ENCODE assay signal across 16 cellular contexts in genomic region chr9:16221350-16221749, GRCh38.
DNase-seq lines count a peak whose midpoint lies in the region; ATAC-seq and TF ChIP-seq lines count a peak whose summit lies in the region.
"Had no signal": no experiment of that assay in that cellular context is flagged by ENCODE, and none has a peak within 500 bp of the region (broad histone marks: within the 10 kb centered on the region; RNA-seq: fewer than 3 reads in every experiment).

No MANE protein-coding gene starts in this region.

- TF ChIP-seq CTCF in MM.1S (IDR thresholded peaks at IDR 0.05; ENCODE audit: low read length) (no peak), left ventricle myocardium inferior (IDR thresholded peaks at IDR 0.05; ENCODE audit: borderline replicate concordance) (no peak), mammary epithelial cell (conservative IDR thresholded peaks at IDR 0.05 in 1 of 2, IDR thresholded peaks at IDR 0.05 in 1 of 2; ENCODE audit: extremely low read depth in 1 of 2, insufficient read depth in 1 of 2, low read depth in 1 of 2, low read length in 2 of 2) (no peak)

- no peak overlapping the region for H3K9ac ChIP-seq in MM.1S (ENCODE audit: low read length)
- H3K9ac ChIP-seq in mammary epithelial cell (ENCODE audit: insufficient read depth, low read length): no peak overlapping the region

- CTCF ChIA-PET in mammary epithelial cell (lab: Charles Lee; ENCODE audit: low non-redundant PET): no interaction called here

- H2AFZ ChIP-seq in ACC112 (ENCODE audit: low read length, unreplicated experiment): peak overlapping the region; percentile 26
- H2AFZ ChIP-seq in MM.1S (ENCODE audit: low read length): no peak overlapping the region
- no peak overlapping the region for H2AFZ ChIP-seq in mammary epithelial cell (ENCODE audit: low read depth, low read length)

- dilution Hi-C loops in mammary epithelial cell (cut with HindIII; ENCODE audit: low sequenced_read_pairs): no loop called here

- in situ Hi-C loops in mammary epithelial cell (cut with MboI; ENCODE audit: low sequenced_read_pairs in 2 of 2): no loop called here

- H3K27ac ChIP-seq in ACC112 (ENCODE audit: low read depth, low read length) (peak overlapping the region; percentile 24; the same call in 1 of the 2 replicates), MM.1S (ENCODE audit: low read length) (peak overlapping the region; percentile 13; the same call in 1 of the 2 replicates), left ventricle myocardium inferior (replicated peaks) (peak overlapping the region; percentile 20), mammary epithelial cell (ENCODE audit: insufficient read depth, low read depth, low read length) (no peak overlapping the region)
- H3K27ac ChIP-seq: adrenal gland, SJSA1, upper lobe of left lung had no signal

- WGBS in mammary epithelial cell (ENCODE audit: low coverage, missing lambda C conversion rate): 83% methylated on average over 5 of the region's 5 CpGs

- H3K9me2 ChIP-seq in MM.1S (replicated peaks; ENCODE audit: insufficient read depth, low read length): no peaks in the 10 kb centered on the region

- H3K4me1 ChIP-seq in ACC112 (ENCODE audit: control insufficient read depth, insufficient read depth, low read length, unreplicated experiment) (peaks cover 26% of the 10 kb centered on the region), MM.1S (ENCODE audit: low read length) (peaks cover 5% of the 10 kb centered on the region; the same call in 1 of the 2 replicates), left ventricle myocardium inferior (peaks cover 9% of the 10 kb centered on the region), mammary epithelial cell (ENCODE audit: insufficient read depth, low read length) (peaks cover 4% of the 10 kb centered on the region)
- H3K4me1 ChIP-seq: adrenal gland, upper lobe of left lung had no signal

- no peak for DNase-seq in MM.1S
- DNase-seq in left ventricle myocardium inferior: peak; percentile 46
- DNase-seq in mammary epithelial cell: no peak
- DNase-seq in activated naive CD4-positive, alpha-beta T cell treated with anti-CD3 and anti-CD28 coated beads, Interleukin-2, amount 50 U/mL, for 16 hours: no peak
- DNase-seq in inferior parietal cortex (ENCODE audit: extremely low spot score): no peak
- DNase-seq: activated CD4-positive, alpha-beta T cell treated with anti-CD3 and anti-CD28 coated beads, Interleukin-2, amount 50 U/mL, for 48 hours; activated T-cell treated with anti-CD3 and anti-CD28 coated beads, Interleukin-2, amount 50 U/mL, for 48 hours; mesendoderm; NCI-H2171; stimulated activated CD4-positive, alpha-beta T cell treated with anti-CD3 and anti-CD28 coated beads, Interleukin-4, amount 100 ng/mL, for 24 hours; upper lobe of left lung had no signal

- H3K4me2 ChIP-seq in MM.1S (ENCODE audit: low read depth, low read length): peak overlapping the region; percentile 34
- H3K4me2 ChIP-seq in mammary epithelial cell (ENCODE audit: insufficient read depth, low read depth, low read length): no peak overlapping the region

- peaks cover 7% of the 10 kb centered on the region; the same call in 1 of the 2 replicates for H3F3A ChIP-seq in MM.1S (ENCODE audit: insufficient read depth, low read length)

- H3K27me3 ChIP-seq in ACC112 (ENCODE audit: insufficient read depth, low read length) (no peaks in the 10 kb centered on the region), MM.1S (replicated peaks; ENCODE audit: insufficient read depth, low read length) (no peaks in the 10 kb centered on the region), left ventricle myocardium inferior (ENCODE audit: low read depth) (peaks cover 18% of the 10 kb centered on the region), mammary epithelial cell (ENCODE audit: insufficient read depth, low read length) (no peaks in the 10 kb centered on the region)
- H3K27me3 ChIP-seq: adrenal gland, SJSA1, upper lobe of left lung had no signal

- BruUV-seq in mammary epithelial cell (replicated peaks; lab: Mats Ljungman, UMichigan): no TSS peak

- H3K4me3 ChIP-seq in ACC112 (ENCODE audit: low read depth, low read length) (peak overlapping the region; percentile 34; the same call in 1 of the 2 replicates), MM.1S (ENCODE audit: low read length) (no peak overlapping the region), left ventricle myocardium inferior (no peak overlapping the region), mammary epithelial cell (replicated peaks in 1 of 3; ENCODE audit: insufficient read depth in 1 of 3, low read depth in 2 of 3, low read length in 3 of 3) (no peak overlapping the region)
- H3K4me3 ChIP-seq: adrenal gland, SJSA1, upper lobe of left lung had no signal

- no peaks in the 10 kb centered on the region for H4K20me1 ChIP-seq in MM.1S (ENCODE audit: insufficient read depth, low read length)
- H4K20me1 ChIP-seq in mammary epithelial cell (ENCODE audit: insufficient read depth, low read length): no peaks in the 10 kb centered on the region

- ATAC-seq in GM18868 (IDR thresholded peaks at IDR 0.05; ENCODE audit: unreplicated experiment): peak; percentile 65
- ATAC-seq in HG03039 (IDR thresholded peaks at IDR 0.05; ENCODE audit: unreplicated experiment): no peak

- H3K9me3 ChIP-seq in MM.1S (replicated peaks; ENCODE audit: insufficient read depth, low read length) (no peaks in the 10 kb centered on the region), left ventricle myocardium inferior (replicated peaks) (peaks cover 11% of the 10 kb centered on the region), mammary epithelial cell (replicated peaks; ENCODE audit: insufficient read depth, low read length) (no peaks in the 10 kb centered on the region)
- H3K9me3 ChIP-seq: adrenal gland, SJSA1, upper lobe of left lung had no signal

- intact Hi-C loops in left ventricle myocardium inferior (cut with micrococcal nuclease): no loop called here
- intact Hi-C loops in mammary epithelial cell (cut with micrococcal nuclease): no loop called here

- H3K36me3 ChIP-seq in ACC112 (ENCODE audit: insufficient read depth, low read length) (no peaks in the 10 kb centered on the region), MM.1S (replicated peaks; ENCODE audit: insufficient read depth, low read length) (no peaks in the 10 kb centered on the region), left ventricle myocardium inferior (no peaks in the 10 kb centered on the region), mammary epithelial cell (ENCODE audit: insufficient read depth, low read length) (no peaks in the 10 kb centered on the region)
- H3K36me3 ChIP-seq: adrenal gland, SJSA1, upper lobe of left lung had no signal

- H3K79me2 ChIP-seq in ACC112 (ENCODE audit: control insufficient read depth, insufficient read depth, low read length, unreplicated experiment) (no peaks in the 10 kb centered on the region), MM.1S (ENCODE audit: low read length) (no peaks in the 10 kb centered on the region), mammary epithelial cell (ENCODE audit: insufficient read depth, low read length) (no peaks in the 10 kb centered on the region)
